22 cellular contexts compared by ENCODE assay signal in the genomic region with DNA sequence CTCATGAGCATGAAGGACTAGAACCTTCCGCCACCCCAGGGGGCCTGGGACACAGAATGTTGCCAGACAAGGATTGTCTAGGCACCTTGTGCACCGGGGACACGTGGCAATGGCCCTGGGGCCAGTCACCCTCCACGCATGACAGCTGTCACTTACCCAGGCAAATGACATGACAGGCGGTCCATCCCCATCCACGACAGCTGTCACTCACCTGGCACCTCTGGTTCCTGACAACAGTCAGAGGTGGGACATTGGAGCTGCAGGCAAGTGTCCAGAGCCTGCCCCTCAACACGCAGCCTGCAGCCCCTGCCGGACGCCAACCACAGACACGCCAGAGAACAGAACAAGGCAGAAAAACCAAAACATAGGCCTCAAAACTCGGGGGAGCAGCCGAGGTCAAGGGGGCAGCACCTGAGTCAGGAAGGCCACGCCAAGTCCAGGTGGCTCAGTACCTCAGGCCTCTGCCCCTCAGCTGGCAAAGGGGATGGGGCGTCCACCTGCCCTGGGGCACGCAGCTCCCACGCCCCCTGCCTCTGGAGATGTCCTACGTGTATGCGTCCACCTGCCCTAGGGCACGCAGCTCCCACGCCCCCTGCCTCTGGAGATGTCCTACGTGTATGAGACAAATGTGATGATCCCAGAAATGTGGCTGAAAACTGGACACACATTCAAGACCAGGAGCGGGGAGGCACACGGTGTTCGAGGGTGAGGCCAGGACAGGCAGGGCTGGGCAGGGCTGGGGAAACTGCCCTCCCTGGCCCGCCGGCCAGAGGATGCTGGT. TPM values are rescaled to one million over a fixed set of nuclear protein-coding genes. Genes with fewer than 3 reads are reported as not detected.
DNase-seq lines count a peak whose midpoint lies in the region; ATAC-seq and TF ChIP-seq lines count a peak whose summit lies in the region.
"Had no signal": no experiment of that assay in that cellular context is flagged by ENCODE, and none has a peak within 500 bp of the region (broad histone marks: within the 10 kb centered on the region; RNA-seq: fewer than 3 reads in every experiment).

No MANE protein-coding gene starts in this region.

- intact Hi-C loops in left ventricle myocardium inferior (cut with micrococcal nuclease) (no loop called here), heart right ventricle (cut with DNase I) (no loop called here), aorta (cut with DNase I) (no loop called here)

- no peaks in the 10 kb centered on the region for H3K27me3 ChIP-seq in left ventricle myocardium inferior (ENCODE audit: low read depth)
- no peaks in the 10 kb centered on the region for H3K27me3 ChIP-seq in heart right ventricle
- no peaks in the 10 kb centered on the region for H3K27me3 ChIP-seq in aorta (ENCODE audit: control insufficient read depth in 1 of 2, insufficient read depth in 2 of 2, low read length in 1 of 2)
- no peaks in the 10 kb centered on the region for H3K27me3 ChIP-seq in endodermal cell (ENCODE audit: control insufficient read depth, insufficient read depth, low read length, poor library complexity, severe bottlenecking)
- H3K27me3 ChIP-seq: ascending aorta, dorsolateral prefrontal cortex, ovary, upper lobe of left lung had no signal

- H3K4me3 Mint-ChIP-seq in chondrocyte (ENCODE audit: unreplicated experiment) (no peak overlapping the region), naive B cell (peak overlapping the region in 1 of 8 donors; percentile 38), endodermal cell (no peak overlapping the region)
- H3K4me3 Mint-ChIP-seq: naive thymus-derived CD8-positive, alpha-beta T cell had no signal

- H3K36me3 ChIP-seq in left ventricle myocardium inferior (no peaks in the 10 kb centered on the region), heart right ventricle (no peaks in the 10 kb centered on the region), aorta (ENCODE audit: control insufficient read depth in 1 of 2, insufficient read depth in 2 of 2, low read length in 1 of 2) (no peaks in the 10 kb centered on the region), endodermal cell (ENCODE audit: control insufficient read depth, insufficient read depth, low read length) (no peaks in the 10 kb centered on the region)
- H3K36me3 ChIP-seq: ascending aorta, ovary, upper lobe of left lung had no signal

- H3K27ac Mint-ChIP-seq in chondrocyte (ENCODE audit: unreplicated experiment) = no peak overlapping the region
- H3K27ac Mint-ChIP-seq in naive B cell = peak overlapping the region; percentile 26 to 79 (median 59)
- no peak overlapping the region for H3K27ac Mint-ChIP-seq in endodermal cell
- H3K27ac Mint-ChIP-seq: activated naive CD4-positive, alpha-beta T cell treated with anti-CD3 and anti-CD28 coated beads, Interleukin-2, amount 50 U/mL, for 72 hours; naive thymus-derived CD8-positive, alpha-beta T cell had no signal

- DNase-seq in left ventricle myocardium inferior (peak; percentile 12), heart right ventricle (no peak), chondrocyte (ENCODE audit: low spot score) (peak; percentile 79), naive B cell (no peak), aorta (peak; percentile 44 to 73), endodermal cell (no peak), GM19238 (ENCODE audit: insufficient read length, low spot score) (no peak), Ammon's horn (ENCODE audit: low spot score) (no peak)
- DNase-seq: activated CD4-positive, alpha-beta T cell treated with anti-CD3 and anti-CD28 coated beads, Interleukin-2, amount 50 U/mL, for 4 hours; activated CD4-positive, CD25-positive, alpha-beta regulatory T cell; AML-193; NCI-H1092; NCI-H1930; NCI-H2227 treated with DMSO at 0.1 percent for 48 hours; RPMI8226; T-helper 9 cell; upper lobe of left lung had no signal

- H3K27me3 Mint-ChIP-seq in chondrocyte (ENCODE audit: low read depth) = no peaks in the 10 kb centered on the region
- no peaks in the 10 kb centered on the region for H3K27me3 Mint-ChIP-seq in naive B cell
- no peaks in the 10 kb centered on the region for H3K27me3 Mint-ChIP-seq in endodermal cell (ENCODE audit: insufficient read depth)
- H3K27me3 Mint-ChIP-seq: naive thymus-derived CD8-positive, alpha-beta T cell had no signal

- TF ChIP-seq CTCF in left ventricle myocardium inferior (IDR thresholded peaks at IDR 0.05; ENCODE audit: borderline replicate concordance) = no peak
- TF ChIP-seq CTCF in heart right ventricle (IDR thresholded peaks at IDR 0.05) = no peak
- no peak for TF ChIP-seq CTCF in chondrocyte (IDR thresholded peaks at IDR 0.05)
- no peak for TF ChIP-seq CTCF in endodermal cell (conservative IDR thresholded peaks at IDR 0.05)

- H3K27ac ChIP-seq in left ventricle myocardium inferior (replicated peaks) (no peak overlapping the region), heart right ventricle (no peak overlapping the region), aorta (ENCODE audit: low read depth in 1 of 2, low read length in 2 of 2) (no peak overlapping the region), endodermal cell (ENCODE audit: low read depth, low read length) (no peak overlapping the region)
- H3K27ac ChIP-seq: ascending aorta, ovary had no signal

- H3K4me1 Mint-ChIP-seq in chondrocyte (ENCODE audit: low read depth) (peaks cover 22% of the 10 kb centered on the region), naive B cell (peaks cover 59 to 85% (median 76%) of the 10 kb centered on the region in 3 donors), endodermal cell (peaks cover 13% of the 10 kb centered on the region)

- no peak overlapping the region for H3K9ac ChIP-seq in endodermal cell (ENCODE audit: extremely low read depth, low read length, poor library complexity, severe bottlenecking)

- ATAC-seq in heart right ventricle = no peak
- no peak for ATAC-seq in naive B cell (ENCODE audit: low read depth in 2 of 2)
- ATAC-seq in aorta (ENCODE audit: low FRiP score) = no peak
- ATAC-seq: activated naive CD4-positive, alpha-beta T cell treated with anti-CD3 and anti-CD28 coated beads, Interleukin-2, amount 50 U/mL, for 72 hours; naive thymus-derived CD8-positive, alpha-beta T cell had no signal

- H3K9me3 Mint-ChIP-seq in chondrocyte (ENCODE audit: low read depth) (no peaks in the 10 kb centered on the region), naive B cell (no peaks in the 10 kb centered on the region), endodermal cell (no peaks in the 10 kb centered on the region)
- H3K9me3 Mint-ChIP-seq: activated naive CD4-positive, alpha-beta T cell treated with anti-CD3 and anti-CD28 coated beads, Interleukin-2, amount 50 U/mL, for 72 hours; naive thymus-derived CD8-positive, alpha-beta T cell had no signal

- WGBS in heart right ventricle, 2 donors = 92 to 97% methylated on average over 26 of the region's 26 CpGs
- 93% methylated on average over 26 of the region's 26 CpGs for WGBS in aorta, 2 donors
- 93 to 96% methylated on average over 21 to 26 of the region's 26 CpGs for WGBS in endodermal cell (ENCODE audit: insufficient coverage in 1 of 2, insufficient read length in 1 of 2), 2 experiments

- H3K4me1 ChIP-seq in left ventricle myocardium inferior = peaks cover 31% of the 10 kb centered on the region
- peaks cover 2 to 36% (median 18%) of the 10 kb centered on the region in 9 donors for H3K4me1 ChIP-seq in heart right ventricle
- H3K4me1 ChIP-seq in aorta (ENCODE audit: control insufficient read depth in 1 of 2, insufficient read depth in 2 of 2, low read length in 2 of 2) = no peaks in the 10 kb centered on the region
- H3K4me1 ChIP-seq in endodermal cell (ENCODE audit: control insufficient read depth, insufficient read depth, low read length) = no peaks in the 10 kb centered on the region

- no peaks in the 10 kb centered on the region for H3K9me3 ChIP-seq in left ventricle myocardium inferior (replicated peaks)
- H3K9me3 ChIP-seq in heart right ventricle = no peaks in the 10 kb centered on the region
- no peaks in the 10 kb centered on the region for H3K9me3 ChIP-seq in aorta (ENCODE audit: control insufficient read depth, low read length)
- no peaks in the 10 kb centered on the region for H3K9me3 ChIP-seq in endodermal cell (ENCODE audit: control insufficient read depth, low read length)
- H3K9me3 ChIP-seq: ascending aorta, ovary, upper lobe of left lung had no signal

- H3K4me3 ChIP-seq in left ventricle myocardium inferior = no peak overlapping the region
- H3K4me3 ChIP-seq in heart right ventricle = no peak overlapping the region
- no peak overlapping the region for H3K4me3 ChIP-seq in aorta (ENCODE audit: low read length in 2 of 2)
- no peak overlapping the region for H3K4me3 ChIP-seq in endodermal cell (ENCODE audit: low read length)
- H3K4me3 ChIP-seq: ascending aorta, dorsolateral prefrontal cortex, ovary, upper lobe of left lung had no signal

- no peaks in the 10 kb centered on the region for H3K36me3 Mint-ChIP-seq in chondrocyte (ENCODE audit: low read depth)
- H3K36me3 Mint-ChIP-seq in naive B cell = no peaks in the 10 kb centered on the region
- no peaks in the 10 kb centered on the region for H3K36me3 Mint-ChIP-seq in endodermal cell (ENCODE audit: low read depth)
- H3K36me3 Mint-ChIP-seq: activated naive CD4-positive, alpha-beta T cell treated with anti-CD3 and anti-CD28 coated beads, Interleukin-2, amount 50 U/mL, for 72 hours; naive thymus-derived CD8-positive, alpha-beta T cell had no signal

RNA-seq across cellular contexts. Expression of a gene that starts 14.5 kb away (rescaled TPM):
- 4.1 TPM for total RNA-seq in left ventricle myocardium inferior
- total RNA-seq in heart right ventricle = 1 to 10 TPM; 2.9 to 7.1 (median 5.0) TPM
- polyA plus RNA-seq in heart right ventricle = 1 to 10 TPM; 4.3 to 5.7 TPM
- total RNA-seq in chondrocyte = 17.7 to 34.2 TPM (median 19.3 TPM) in 3 replicates
- 10 to 100 TPM in 5 of 6 donors, 1 to 10 TPM in 1; 5.7 to 33.3 (median 15.2) TPM for polyA plus RNA-seq in naive B cell (ENCODE audit: low read depth in 6 of 6)
- 10 to 100 TPM; 12.0 to 25.4 TPM for total RNA-seq in aorta
- 10 to 100 TPM in 1 of 2 donors, 1 to 10 TPM in 1; 9.0 to 11.6 TPM for polyA plus RNA-seq in aorta
- 10 to 100 TPM; 29.8 to 35.9 TPM for total RNA-seq in endodermal cell
- 35.5 TPM for polyA plus RNA-seq in endodermal cell (2013, experiment 1 of 2)
- polyA plus RNA-seq in endodermal cell (2013, experiment 2 of 2) = 31.9 TPM

RNA-seq across cellular contexts. Expression of a gene that starts 47.7 kb away (rescaled TPM):
- total RNA-seq in left ventricle myocardium inferior = 5.7 TPM
- 10 to 100 TPM in 2 of 10 donors, 1 to 10 TPM in 8; 4.1 to 11.6 (median 7.8) TPM for total RNA-seq in heart right ventricle
- 1 to 10 TPM; 4.8 to 6.7 TPM for polyA plus RNA-seq in heart right ventricle
- total RNA-seq in chondrocyte = 13.7 to 27.6 TPM (median 15.7 TPM) in 3 replicates
- 10 to 100 TPM; 31.3 to 45.1 (median 35.9) TPM for polyA plus RNA-seq in naive B cell (ENCODE audit: low read depth in 6 of 6)
- 10 to 100 TPM in 1 of 2 donors, 1 to 10 TPM in 1; 8.3 to 17.3 TPM for total RNA-seq in aorta
- polyA plus RNA-seq in aorta = 10 to 100 TPM in 1 of 2 donors, 1 to 10 TPM in 1; 5.8 to 13.8 TPM
- total RNA-seq in endodermal cell = 10 to 100 TPM; 19.0 to 26.5 TPM
- 24.2 TPM for polyA plus RNA-seq in endodermal cell (2013, experiment 1 of 2)
- 19.7 TPM for polyA plus RNA-seq in endodermal cell (2013, experiment 2 of 2)

Comparison
In these comparisons a context has a peak if more than half of its experiments do, and no peak if none do; other contexts are left out.
1. DNase-seq: peak in left ventricle myocardium inferior (single experiment), chondrocyte (single experiment) and aorta (2 of 2); none in heart right ventricle (0 of 2), naive B cell (single experiment), endodermal cell (single experiment), GM19238 (single experiment) and Ammon's horn (single experiment).
2. H3K27ac Mint-ChIP-seq: peak in naive B cell (6 of 6); none in chondrocyte (single experiment) and endodermal cell (single experiment).